Comparison of ENCODE assay signal across 28 cellular contexts in the genomic region with DNA sequence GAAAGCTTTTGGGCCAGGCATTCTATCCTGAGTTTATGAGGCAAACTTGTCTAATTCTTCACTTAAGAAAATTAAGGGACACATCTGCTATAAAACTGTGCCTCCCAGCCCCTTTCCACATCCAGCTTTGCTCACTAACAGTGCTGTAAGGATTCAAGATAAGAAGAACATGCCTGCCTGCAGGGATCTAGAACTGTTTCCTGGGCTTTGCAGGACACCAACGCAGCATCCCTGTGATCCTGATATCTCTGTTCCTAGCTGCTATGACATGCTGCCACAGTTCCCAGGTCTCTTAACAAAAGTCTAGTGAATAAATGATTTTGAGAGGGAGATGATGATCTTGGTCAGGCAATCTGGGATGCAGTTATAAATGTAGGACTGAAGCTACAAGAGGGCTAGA.
"Had no signal": no experiment of that assay in that cellular context is flagged by ENCODE, and none has a peak within 500 bp of the region (broad histone marks: within the 10 kb centered on the region; RNA-seq: fewer than 3 reads in every experiment).

No MANE protein-coding gene starts in this region.

- H3K4me1 ChIP-seq: breast epithelium, SJSA1 had no signal

- H3K27ac ChIP-seq: body of pancreas, breast epithelium, SJSA1 had no signal

- H3K27me3 ChIP-seq: body of pancreas, breast epithelium, SJSA1 had no signal

- H3K36me3 ChIP-seq: breast epithelium, SJSA1 had no signal

- ATAC-seq: activated CD8-positive, alpha-beta T cell treated with anti-CD3 and anti-CD28 coated beads for 36 hours; activated T-cell treated with anti-CD3 and anti-CD28 coated beads, Interleukin-2, amount 50 U/mL, for 72 hours; activated T-helper 17 cell treated with anti-CD3 and anti-CD28 coated beads, Interleukin-2, amount 50 U/mL, for 72 hours; body of pancreas; Panc1 had no signal

- H3K9me3 ChIP-seq: body of pancreas, breast epithelium, SJSA1 had no signal

- DNase-seq: activated CD4-positive, alpha-beta T cell treated with anti-CD3 and anti-CD28 coated beads, Interleukin-2, amount 50 U/mL, for 4 hours; activated CD8-positive, alpha-beta T cell treated with anti-CD3 and anti-CD28 coated beads for 36 hours; activated effector memory CD4-positive, alpha-beta T cell treated with anti-CD3 and anti-CD28 coated beads, Interleukin-2, amount 50 U/mL, for 16 hours; activated naive CD4-positive, alpha-beta T cell treated with Interleukin-2 at 50 U/mL for 16 hours; activated naive CD8-positive, alpha-beta T cell treated with anti-CD3 and anti-CD28 coated beads, Interleukin-2, amount 10 ng/mL, durations not matched to agents 7 days and 5 days; activated T-cell treated with anti-CD3 and anti-CD28 coated beads, Interleukin-2, amount 50 U/mL, for 1 hour; activated T-cell treated with anti-CD3 and anti-CD28 coated beads, Interleukin-2, amount 50 U/mL, for 72 hours; body of pancreas; Kasumi-1; KG1; MM.1S; MV-4-11; NCI-H1092; NCI-H1436 treated with DMSO at 0.1 percent for 48 hours; NCI-H1694 treated with DMSO at 0.1 percent for 48 hours; NCI-H2029; NCI-H446; NCI-H510A treated with DMSO at 0.1 percent for 48 hours; SHP77 treated with DMSO at 0.1 percent for 48 hours; SW 1271; T-helper 1 cell; T-helper 2 cell; T-helper 9 cell had no signal

- H3K4me3 ChIP-seq: body of pancreas, breast epithelium, SJSA1 had no signal

- FAIRE-seq: astrocyte had no signal
